21 cellular contexts compared by ENCODE assay signal in the genomic region with DNA sequence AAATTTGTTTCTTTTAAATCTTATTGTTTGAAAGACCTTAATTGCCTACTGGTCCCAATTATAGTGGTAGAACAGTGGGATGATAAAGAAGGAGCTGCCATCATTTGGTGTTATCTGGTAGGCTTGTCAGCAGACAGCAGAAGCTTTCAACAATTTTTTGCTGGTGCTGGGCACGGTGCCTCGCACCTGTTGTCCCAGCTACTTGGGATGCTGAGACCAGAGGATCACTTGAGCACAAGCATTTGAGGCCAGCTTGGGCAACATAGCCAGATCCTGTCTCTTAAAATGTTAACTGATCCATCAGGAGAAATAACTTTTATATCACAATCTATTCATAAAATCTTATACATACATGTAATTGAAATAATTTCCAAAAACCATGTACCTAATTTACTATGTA. TPM values are rescaled to one million over a fixed set of nuclear protein-coding genes. Genes with fewer than 3 reads are reported as not detected.
DNase-seq lines count a peak whose midpoint lies in the region; ATAC-seq, FAIRE-seq and TF ChIP-seq lines count a peak whose summit lies in the region.
"Had no signal": no experiment of that assay in that cellular context is flagged by ENCODE, and none has a peak within 500 bp of the region (broad histone marks: within the 10 kb centered on the region; RNA-seq: fewer than 3 reads in every experiment).

No MANE protein-coding gene starts in this region.

- intact Hi-C loops in Caco-2 (cut with micrococcal nuclease; ENCODE audit: unreplicated experiment): no loop called here
- intact Hi-C loops in OCI-LY7 (cut with micrococcal nuclease; ENCODE audit: unreplicated experiment): no loop called here
- intact Hi-C loops in GM12878 (cut with micrococcal nuclease; ENCODE audit: unreplicated experiment): no loop called here
- intact Hi-C loops in psoas muscle (cut with DNase I): no loop called here
- intact Hi-C loops in activated naive CD4-positive, alpha-beta T cell treated with anti-CD3 and anti-CD28 coated beads for 36 hours (cut with micrococcal nuclease): no loop called here
- intact Hi-C loops in testis (cut with DNase I; ENCODE audit: low total_unique reads): no loop called here

- in situ Hi-C loops in GM12878 (cut with MboI): no loop called here

- H3K27ac ChIP-seq in OCI-LY7 (ENCODE audit: low read depth, low read length, poor library complexity, severe bottlenecking) (no peak overlapping the region), GM12878 (ENCODE audit: control insufficient read depth, insufficient read depth) (no peak overlapping the region), psoas muscle (peak overlapping the region; percentile 36), tibial nerve (no peak overlapping the region), testis (no peak overlapping the region)
- H3K27ac ChIP-seq: BLaER1 treated with 17β-estradiol and CSF1 and Interleukin-3, amounts not matched to agents 10 nM and 100 nM; GM23248; HL-60 had no signal

- ATAC-seq in GM12878: no peak
- peak in 3 of 4 donors; percentile 46 to 78 (median 76) for ATAC-seq in psoas muscle
- ATAC-seq: CD8-positive, alpha-beta T cell had no signal

- H3K9ac ChIP-seq in GM12878 (ENCODE audit: control insufficient read depth, insufficient read depth, low read length): no peak overlapping the region
- H3K9ac ChIP-seq: BLaER1 treated with 17β-estradiol and CSF1 and Interleukin-3, amounts not matched to agents 10 nM and 100 nM; GM23248 had no signal

- peak overlapping the region; percentile 1 for H3K27ac Mint-ChIP-seq in Caco-2 (ENCODE audit: unreplicated experiment)
- H3K27ac Mint-ChIP-seq in activated naive CD4-positive, alpha-beta T cell treated with anti-CD3 and anti-CD28 coated beads for 36 hours: no peak overlapping the region
- H3K27ac Mint-ChIP-seq: B cell; CD8-positive, alpha-beta T cell; HFFc6 had no signal

- SMC1A ChIA-PET in GM12878 (lab: Charles Lee; ENCODE audit: uncharacterized antibody, unreplicated experiment): interaction anchor here (1.0 kb wide), 1 partner anchor 247 kb away, joined by 4 read pairs; no protein-coding TSS in a partner anchor

- H3K4me1 Mint-ChIP-seq in Caco-2 (ENCODE audit: low read depth, unreplicated experiment): no peaks in the 10 kb centered on the region
- no peaks in the 10 kb centered on the region for H3K4me1 Mint-ChIP-seq in activated naive CD4-positive, alpha-beta T cell treated with anti-CD3 and anti-CD28 coated beads for 36 hours (ENCODE audit: low read depth)
- H3K4me1 Mint-ChIP-seq: B cell had no signal

- no TSS peak for BruUV-seq in Caco-2 (replicated peaks; lab: Mats Ljungman, UMichigan)
- TSS peak; percentile 33 for BruUV-seq in OCI-LY7 (replicated peaks; lab: Mats Ljungman, UMichigan)
- TSS peak; percentile 15 for BruUV-seq in GM12878 (replicated peaks; lab: Mats Ljungman, UMichigan)

- no peak for TF ChIP-seq EP300 in GM12878 (IDR thresholded peaks at IDR 0.05; ENCODE audit: borderline replicate concordance in 1 of 2, control insufficient read depth in 1 of 2, low read depth in 2 of 2, low read length in 2 of 2)
- TF ChIP-seq EP300 in tibial nerve (IDR thresholded peaks at IDR 0.05): no peak

- H4K20me1 ChIP-seq in OCI-LY7 (ENCODE audit: insufficient read depth, low read length) (0 out of 2 replicates have a peak, but pooled peaks cover 3% of the 10 kb centered on the region), GM12878 (ENCODE audit: control insufficient read depth, insufficient read depth) (no peaks in the 10 kb centered on the region)

- H3K9me3 Mint-ChIP-seq in Caco-2 (ENCODE audit: unreplicated experiment): no peaks in the 10 kb centered on the region
- no peaks in the 10 kb centered on the region for H3K9me3 Mint-ChIP-seq in activated naive CD4-positive, alpha-beta T cell treated with anti-CD3 and anti-CD28 coated beads for 36 hours
- H3K9me3 Mint-ChIP-seq: CD8-positive, alpha-beta T cell; HFFc6 had no signal

- no peak for FAIRE-seq in GM12878 (lab: Jason Lieb, UNC)
- FAIRE-seq: G401.6, GM12892, GM18507 had no signal

- H3K27me3 Mint-ChIP-seq in Caco-2 (ENCODE audit: insufficient read depth, unreplicated experiment): no peaks in the 10 kb centered on the region
- no peaks in the 10 kb centered on the region for H3K27me3 Mint-ChIP-seq in activated naive CD4-positive, alpha-beta T cell treated with anti-CD3 and anti-CD28 coated beads for 36 hours (ENCODE audit: low read depth)
- H3K27me3 Mint-ChIP-seq: B cell had no signal

- no peak for TF ChIP-seq CTCF in Caco-2 (IDR thresholded peaks at IDR 0.05; ENCODE audit: insufficient read depth in 1 of 2, low read depth in 1 of 2, low read length in 1 of 2, severe bottlenecking in 1 of 2, unreplicated experiment in 1 of 2)
- no peak for TF ChIP-seq CTCF in OCI-LY7 (conservative IDR thresholded peaks at IDR 0.05; ENCODE audit: low read length)
- no peak for TF ChIP-seq CTCF in GM12878 (IDR thresholded peaks at IDR 0.05 in 2 of 3, conservative IDR thresholded peaks at IDR 0.05 in 1 of 3; ENCODE audit: control insufficient read depth in 2 of 3, extremely low read depth in 1 of 3, insufficient read depth in 1 of 3, low read depth in 3 of 3, low read length in 3 of 3)
- no peak for TF ChIP-seq CTCF in psoas muscle (IDR thresholded peaks at IDR 0.05)
- no peak for TF ChIP-seq CTCF in tibial nerve (IDR thresholded peaks at IDR 0.05)
- TF ChIP-seq CTCF in testis (IDR thresholded peaks at IDR 0.05): no peak

- peaks cover 3% of the 10 kb centered on the region for H3K36me3 ChIP-seq in Caco-2 (ENCODE audit: control insufficient read depth, insufficient read depth, low read length)
- H3K36me3 ChIP-seq in OCI-LY7 (ENCODE audit: insufficient read depth, low read length): peaks cover 78% of the 10 kb centered on the region
- H3K36me3 ChIP-seq in GM12878 (ENCODE audit: control insufficient read depth in 2 of 2, insufficient read depth in 2 of 2, low read length in 1 of 2): peaks cover 6 to 18% of the 10 kb centered on the region in 2 experiments; a peak in 3 of 4 replicates
- peaks cover 16 to 85% of the 10 kb centered on the region in 2 donors for H3K36me3 ChIP-seq in psoas muscle (ENCODE audit: insufficient read depth in 1 of 2, low read depth in 1 of 2)
- peaks cover 4 to 92% (median 18%) of the 10 kb centered on the region in 3 donors for H3K36me3 ChIP-seq in tibial nerve
- H3K36me3 ChIP-seq in testis (ENCODE audit: low read depth, missing control alignments): no peaks in the 10 kb centered on the region

- POLR2A ChIA-PET in Caco-2 (lab: Charles Lee): no interaction called here
- POLR2A ChIA-PET in OCI-LY7 (lab: Charles Lee): interaction anchor here (1.5 kb wide), 1 partner anchor 11 kb away, joined by 4 read pairs; no protein-coding TSS in a partner anchor
- POLR2A ChIA-PET in GM12878 (lab: Charles Lee): no interaction called here

- peaks cover 72% of the 10 kb centered on the region for H3K36me3 Mint-ChIP-seq in Caco-2 (ENCODE audit: insufficient read depth, unreplicated experiment)
- H3K36me3 Mint-ChIP-seq in activated naive CD4-positive, alpha-beta T cell treated with anti-CD3 and anti-CD28 coated beads for 36 hours (ENCODE audit: low read depth): peaks cover 30% of the 10 kb centered on the region

- H3K79me2 ChIP-seq in OCI-LY7 (ENCODE audit: insufficient read depth, low read depth, low read length): no peaks in the 10 kb centered on the region
- no peaks in the 10 kb centered on the region for H3K79me2 ChIP-seq in GM12878 (ENCODE audit: control insufficient read depth, insufficient read depth, low read length)

- H2AFZ ChIP-seq in OCI-LY7 (ENCODE audit: low read length) (no peak overlapping the region), GM12878 (ENCODE audit: control insufficient read depth, low read depth, low read length) (no peak overlapping the region)
- H2AFZ ChIP-seq: GM23248 had no signal

- H3K4me2 ChIP-seq in OCI-LY7 (ENCODE audit: low read length) (no peak overlapping the region), GM12878 (ENCODE audit: control insufficient read depth, insufficient read depth) (no peak overlapping the region)
- H3K4me2 ChIP-seq: BLaER1 treated with 17β-estradiol and CSF1 and Interleukin-3, amounts not matched to agents 10 nM and 100 nM had no signal

- H3K9me3 ChIP-seq in Caco-2 (no peaks in the 10 kb centered on the region), OCI-LY7 (ENCODE audit: low read length) (no peaks in the 10 kb centered on the region), GM12878 (replicated peaks; ENCODE audit: control insufficient read depth, insufficient read depth, low read length) (no peaks in the 10 kb centered on the region), psoas muscle (no peaks in the 10 kb centered on the region), tibial nerve (no peaks in the 10 kb centered on the region), testis (no peaks in the 10 kb centered on the region)
- H3K9me3 ChIP-seq: BLaER1 treated with 17β-estradiol and CSF1 and Interleukin-3, amounts not matched to agents 10 nM and 100 nM had no signal

- no peak for TF ChIP-seq RAD21 in GM12878 (IDR thresholded peaks at IDR 0.05; ENCODE audit: insufficient read depth, low read depth, low read length)

- TF ChIP-seq POLR2A in GM12878 (IDR thresholded peaks at IDR 0.05; ENCODE audit: low read depth, low read length): no peak
- TF ChIP-seq POLR2A in tibial nerve (IDR thresholded peaks at IDR 0.05): no peak
- no peak for TF ChIP-seq POLR2A in testis (IDR thresholded peaks at IDR 0.05)

- RAD21 ChIA-PET in GM12878 (lab: Charles Lee; ENCODE audit: unreplicated experiment): no interaction called here

- no peaks in the 10 kb centered on the region for H3K9me2 ChIP-seq in OCI-LY7 (ENCODE audit: insufficient read depth, low read length)

- CTCF ChIA-PET in Caco-2 (lab: Charles Lee) (no interaction called here), OCI-LY7 (lab: Charles Lee; ENCODE audit: unreplicated experiment) (no interaction called here), GM12878 (lab: Yijun Ruan, JAX) (interaction anchor here (1.0 kb wide), 1 partner anchor 294 kb away, joined by 3 read pairs; no protein-coding TSS in a partner anchor)
- CTCF ChIA-PET in activated naive CD4-positive, alpha-beta T cell treated with anti-CD3 and anti-CD28 coated beads for 36 hours (lab: Charles Lee): interaction anchor here (0.7 kb wide), 1 partner anchor 533 kb away, joined by 3 read pairs; no protein-coding TSS in a partner anchor

- H3K4me1 ChIP-seq in Caco-2 (no peaks in the 10 kb centered on the region), OCI-LY7 (ENCODE audit: insufficient read depth, low read length, poor library complexity, severe bottlenecking) (no peaks in the 10 kb centered on the region), GM12878 (ENCODE audit: control insufficient read depth, insufficient read depth, low read length) (no peaks in the 10 kb centered on the region), psoas muscle (no peaks in the 10 kb centered on the region), tibial nerve (no peaks in the 10 kb centered on the region), testis (no peaks in the 10 kb centered on the region)

- no peak overlapping the region for H3K4me3 ChIP-seq in Caco-2 (ENCODE audit: low read depth, low read length)
- H3K4me3 ChIP-seq in OCI-LY7 (ENCODE audit: low read depth, low read length, poor library complexity, severe bottlenecking): no peak overlapping the region
- no peak overlapping the region for H3K4me3 ChIP-seq in GM12878
- H3K4me3 ChIP-seq in psoas muscle: no peak overlapping the region
- H3K4me3 ChIP-seq in tibial nerve: no peak overlapping the region
- no peak overlapping the region for H3K4me3 ChIP-seq in testis
- H3K4me3 ChIP-seq: BLaER1 treated with 17β-estradiol and CSF1 and Interleukin-3, amounts not matched to agents 10 nM and 100 nM; GM23248 had no signal

- H3K27me3 ChIP-seq in Caco-2 (replicated peaks; ENCODE audit: control insufficient read depth, insufficient read depth, low read length) (no peaks in the 10 kb centered on the region), GM12878 (replicated peaks in 1 of 2; ENCODE audit: control insufficient read depth in 2 of 2, insufficient read depth in 2 of 2, low read length in 1 of 2) (no peaks in the 10 kb centered on the region), psoas muscle (ENCODE audit: insufficient read depth in 3 of 3, low read length in 2 of 3) (no peaks in the 10 kb centered on the region), tibial nerve (no peaks in the 10 kb centered on the region), testis (no peaks in the 10 kb centered on the region)
- H3K27me3 ChIP-seq: BLaER1 treated with 17β-estradiol and CSF1 and Interleukin-3, amounts not matched to agents 10 nM and 100 nM had no signal

- no peak for DNase-seq in Caco-2
- no peak for DNase-seq in OCI-LY7 (ENCODE audit: low spot score)
- DNase-seq in GM12878 (ENCODE audit: low read depth, low spot score): no peak
- DNase-seq in psoas muscle: no peak
- no peak for DNase-seq in tibial nerve (ENCODE audit: low spot score in 2 of 2)
- no peak for DNase-seq in activated naive CD4-positive, alpha-beta T cell treated with anti-CD3 and anti-CD28 coated beads for 36 hours
- no peak for DNase-seq in testis
- DNase-seq: CD8-positive, alpha-beta T cell; DMS 273 treated with DMSO at 0.1 percent for 48 hours; DMS53; DND-41; GM23248; HCEC 1CT; HFFc6; IMR-90 had no signal

- 100% methylated on average over 2 of the region's 2 CpGs for WGBS in GM12878 (ENCODE audit: insufficient coverage, insufficient replicate concordance, low lambda C conversion rate, missing lambda C conversion rate)
- WGBS in psoas muscle, 3 donors: 25 to 47% (median 40%) methylated on average over 2 of the region's 2 CpGs
- WGBS in tibial nerve, 2 donors: 97 to 100% methylated on average over 2 of the region's 2 CpGs
- WGBS in testis, 2 donors: 90 to 100% methylated on average over 2 of the region's 2 CpGs

- no peak overlapping the region for H3K4me3 Mint-ChIP-seq in Caco-2 (ENCODE audit: unreplicated experiment)
- H3K4me3 Mint-ChIP-seq in activated naive CD4-positive, alpha-beta T cell treated with anti-CD3 and anti-CD28 coated beads for 36 hours: no peak overlapping the region
- H3K4me3 Mint-ChIP-seq: B cell; CD8-positive, alpha-beta T cell; HFFc6 had no signal

RNA-seq across cellular contexts. Expression of a gene that starts 36.0 kb away (rescaled TPM):
- total RNA-seq in Caco-2 (2022) (33.6 and 36.8 TPM in 2 replicates), OCI-LY7 (2022) (42.9 and 50.9 TPM in 2 replicates), GM12878 (2014; rRNA removed) (22.3 and 27.9 TPM in 2 replicates), GM12878 (2014; rRNA removed; fragmentation: Illumina TruSeq; extraction: Trizol) (28.4 and 29.1 TPM in 2 replicates), GM12878 (2021) (22.5 and 24.8 TPM in 2 replicates), psoas muscle (10 to 100 TPM; 15.5 to 30.6 (median 24.9) TPM), tibial nerve (10 to 100 TPM; 41.1 to 60.6 (median 44.1) TPM), testis (10 to 100 TPM; 76.8 to 83.9 TPM)
- 39.4 and 40.2 TPM in 2 replicates for total RNA-seq in OCI-LY7 (2014; rRNA removed; shearing (Covaris generic))
- 166 and 171 TPM in 2 replicates for total RNA-seq in GM12878 (2013; cell fraction: nucleolus; rRNA removed)
- 11.5 TPM for polyA plus RNA-seq in GM12878 (2011; ENCODE audit: low read depth)
- polyA plus RNA-seq in GM12878 (2011; rRNA removed) (23.4 and 24.9 TPM in 2 replicates), GM12878 (2014; fragmentation: Illumina TruSeq; extraction: Trizol) (16.8 and 25.0 TPM in 2 replicates), GM12878 (2014; fragmentation: Nextera tagmentation; extraction: Ambion mirVana) (1 to 10 TPM; 6.4 to 9.6 TPM), GM12878 (2014; rRNA removed) (14.3 TPM in 2 replicates), GM12878 (2016; fragmentation: Nextera tagmentation; extraction: Ambion mirVana) (10 to 100 TPM; 11.8 to 13.9 TPM), psoas muscle (10 to 100 TPM in 1 of 3 donors, 1 to 10 TPM in 2; 8.1 to 37.7 (median 9.3) TPM), testis (ENCODE audit: insufficient read depth, low read depth, low replicate concordance) (40.9 TPM)
- polyA plus RNA-seq in GM12878 (2011; cell fraction: cytosol; rRNA removed): 8.1 and 8.6 TPM in 2 replicates
- polyA plus RNA-seq in GM12878 (2011; cell fraction: nucleus; rRNA removed): 23.5 and 25.0 TPM in 2 replicates
- polyA plus RNA-seq in GM12878 (2012): 11.7 and 13.9 TPM in 2 replicates
- polyA minus RNA-seq in GM12878 (2011; rRNA and poly(A)+ RNA removed): 69.8 and 107 TPM in 2 replicates
- 11.1 and 35.9 TPM in 2 replicates for polyA minus RNA-seq in GM12878 (2011; cell fraction: cytosol; rRNA and poly(A)+ RNA removed)
- polyA minus RNA-seq in GM12878 (2011; cell fraction: nucleus; rRNA and poly(A)+ RNA removed): 22.2 and 30.4 TPM in 2 replicates
- total RNA-seq in activated naive CD4-positive, alpha-beta T cell treated with anti-CD3 and anti-CD28 coated beads for 36 hours: 10 to 100 TPM; 24.1 to 24.4 TPM

RNA-seq across cellular contexts. Expression of a gene that starts 38.6 kb away (rescaled TPM):
- total RNA-seq in Caco-2 (2022) (66.8 and 70.7 TPM in 2 replicates), OCI-LY7 (2022) (70.4 and 73.6 TPM in 2 replicates), GM12878 (2014; rRNA removed) (59.6 and 66.0 TPM in 2 replicates), GM12878 (2014; rRNA removed; fragmentation: Illumina TruSeq; extraction: Trizol) (80.1 and 81.4 TPM in 2 replicates), GM12878 (2021) (70.5 and 75.8 TPM in 2 replicates), psoas muscle (10 to 100 TPM; 37.0 to 53.2 (median 48.7) TPM), tibial nerve (10 to 100 TPM; 25.1 to 45.6 (median 36.6) TPM), testis (10 to 100 TPM; 30.6 to 40.8 TPM)
- 46.4 and 66.7 TPM in 2 replicates for total RNA-seq in OCI-LY7 (2014; rRNA removed; shearing (Covaris generic))
- total RNA-seq in GM12878 (2013; cell fraction: nucleolus; rRNA removed): 85.5 and 95.3 TPM in 2 replicates
- polyA plus RNA-seq in GM12878 (2011; ENCODE audit: low read depth): 75.2 TPM
- polyA plus RNA-seq in GM12878 (2011; rRNA removed) (111 and 136 TPM in 2 replicates), GM12878 (2014; fragmentation: Illumina TruSeq; extraction: Trizol) (108 and 117 TPM in 2 replicates), GM12878 (2014; fragmentation: Nextera tagmentation; extraction: Ambion mirVana) (10 to 100 TPM; 66.6 to 94.1 TPM), GM12878 (2014; rRNA removed) (92.0 and 98.7 TPM in 2 replicates), GM12878 (2016; fragmentation: Nextera tagmentation; extraction: Ambion mirVana) (100 to 1,000 TPM; 128 to 136 TPM), psoas muscle (10 to 100 TPM; 33.1 to 78.5 (median 55.7) TPM), testis (ENCODE audit: insufficient read depth, low read depth, low replicate concordance) (53.3 TPM)
- polyA plus RNA-seq in GM12878 (2011; cell fraction: cytosol; rRNA removed): 59.4 and 61.2 TPM in 2 replicates
- polyA plus RNA-seq in GM12878 (2011; cell fraction: nucleus; rRNA removed): 56.3 and 67.5 TPM in 2 replicates
- 87.9 and 97.2 TPM in 2 replicates for polyA plus RNA-seq in GM12878 (2012)
- 36.1 and 58.9 TPM in 2 replicates for polyA minus RNA-seq in GM12878 (2011; rRNA and poly(A)+ RNA removed)
- 19.6 and 20.0 TPM in 2 replicates for polyA minus RNA-seq in GM12878 (2011; cell fraction: cytosol; rRNA and poly(A)+ RNA removed)
- polyA minus RNA-seq in GM12878 (2011; cell fraction: nucleus; rRNA and poly(A)+ RNA removed): 25.4 and 29.8 TPM in 2 replicates
- 10 to 100 TPM; 91.7 to 98.3 TPM for total RNA-seq in activated naive CD4-positive, alpha-beta T cell treated with anti-CD3 and anti-CD28 coated beads for 36 hours

Comparison
In these comparisons a context has a peak if more than half of its experiments do, and no peak if none do; other contexts are left out.
1. CTCF ChIA-PET loops: an anchor here in GM12878 (1.0 kb wide) and activated naive CD4-positive, alpha-beta T cell treated with anti-CD3 and anti-CD28 coated beads for 36 hours (0.7 kb wide); none called in Caco-2 and OCI-LY7.